In genomic region chr1:71196685-71197084, GRCh38 we compare ENCODE assay signal across 10 cellular contexts.
A peak's percentile ranks its signal among the peaks of the same experiment; 100 is the strongest.
DNase-seq lines count a peak whose midpoint lies in the region; TF ChIP-seq lines count a peak whose summit lies in the region.
"Had no signal": no experiment of that assay in that cellular context is flagged by ENCODE, and none has a peak within 500 bp of the region (broad histone marks: within the 10 kb centered on the region; RNA-seq: fewer than 3 reads in every experiment).

No MANE protein-coding gene starts in this region.

- no peak overlapping the region for H2BK5ac ChIP-seq in H9 (ENCODE audit: insufficient read length, low read length)

- no peaks in the 10 kb centered on the region for H3K23me2 ChIP-seq in H9 (ENCODE audit: insufficient read length, low read depth, low read length, poor library complexity, severe bottlenecking)

- TF ChIP-seq CTCF in H9 (conservative IDR thresholded peaks at IDR 0.05) (peak; percentile 61), dorsolateral prefrontal cortex (IDR thresholded peaks at IDR 0.05 in 54 of 56, conservative IDR thresholded peaks at IDR 0.05 in 2 of 56; ENCODE audit: low read depth in 1 of 56, partially characterized antibody in 56 of 56) (peak in 55 of 56 donors; percentile 25 to 79 (median 59)), neural progenitor cell (IDR thresholded peaks at IDR 0.05) (peak; percentile 60)

- H2AFZ ChIP-seq in H9 (ENCODE audit: low read length), result no peak overlapping the region
- no peak overlapping the region for H2AFZ ChIP-seq in neural progenitor cell (replicated peaks)

- no peak overlapping the region for H3K56ac ChIP-seq in H9 (ENCODE audit: insufficient read length, low read depth, low read length)

- intact Hi-C loops in dorsolateral prefrontal cortex (cut with DNase I), result loop anchor here (5.0 to 10.0 kb wide), 2 partner anchors 326 to 328 kb away; no protein-coding TSS in a partner anchor

- H3K4me3 ChIP-seq in dorsolateral prefrontal cortex (no peak overlapping the region), neural progenitor cell (no peak overlapping the region)

- H3K27me3 ChIP-seq in H9 (ENCODE audit: insufficient read depth, low read length) (no peaks in the 10 kb centered on the region), dorsolateral prefrontal cortex (no peaks in the 10 kb centered on the region), neural progenitor cell (no peaks in the 10 kb centered on the region)

- H3F3A ChIP-seq in neural progenitor cell (ENCODE audit: low read depth), result no peaks in the 10 kb centered on the region

- no peaks in the 10 kb centered on the region for H3K79me2 ChIP-seq in H9 (ENCODE audit: insufficient read depth, low read length)
- H3K79me2 ChIP-seq in neural progenitor cell (ENCODE audit: low read depth), result no peaks in the 10 kb centered on the region

- no peak overlapping the region for H2BK15ac ChIP-seq in H9 (ENCODE audit: low read depth, low read length)

- DNase-seq in H9 (no peak), NCI-H446 (lab: John Stamatoyannopoulos, UW) (peak; percentile 35 to 60), dorsolateral prefrontal cortex (no peak), neural progenitor cell (ENCODE audit: low spot score) (no peak), NCI-H2227 (lab: John Stamatoyannopoulos, UW; ENCODE audit: unreplicated experiment) (no peak), GF-D8 (lab: John Stamatoyannopoulos, UW) (no peak)
- DNase-seq in activated CD4-positive, alpha-beta T cell treated with anti-CD3 and anti-CD28 coated beads, Interleukin-2, amount 50 U/mL, for 48 hours, result no peak
- no peak for DNase-seq in stimulated activated CD4-positive, alpha-beta T cell treated with anti-CD3 and anti-CD28 coated beads, Interleukin-12 subunit alpha, Interleukin-12 subunit beta, amount 100 ng/mL, for 4 hours
- DNase-seq: activated B cell treated with CpG ODN at 0.5 μM for 24 hours, immature natural killer cell had no signal

- no peak overlapping the region for H4K5ac ChIP-seq in H9 (ENCODE audit: insufficient read length, low read depth, low read length)

- H3K36me3 Mint-ChIP-seq in H9 (ENCODE audit: insufficient read depth in 1 of 3, low read depth in 3 of 3) (no peaks in the 10 kb centered on the region), neural progenitor cell (no peaks in the 10 kb centered on the region)
- H3K36me3 Mint-ChIP-seq: immature natural killer cell had no signal

- H3K18ac ChIP-seq in H9 (ENCODE audit: insufficient read length, low read depth, low read length), result no peak overlapping the region

- H3K9me3 Mint-ChIP-seq in H9, result no peaks in the 10 kb centered on the region
- no peaks in the 10 kb centered on the region for H3K9me3 Mint-ChIP-seq in neural progenitor cell
- H3K9me3 Mint-ChIP-seq: activated B cell treated with CpG ODN at 0.5 μM for 24 hours had no signal

- H3T11ph ChIP-seq in H9 (ENCODE audit: low read length), result no peak overlapping the region

- H4K91ac ChIP-seq in H9 (ENCODE audit: insufficient read length, low read depth, low read length), result no peak overlapping the region

- no peaks in the 10 kb centered on the region for H3K27me3 Mint-ChIP-seq in H9 (ENCODE audit: low read depth)
- H3K27me3 Mint-ChIP-seq in neural progenitor cell (ENCODE audit: insufficient read depth, low read depth), result no peaks in the 10 kb centered on the region
- H3K27me3 Mint-ChIP-seq: activated B cell treated with CpG ODN at 0.5 μM for 24 hours had no signal

- no peaks in the 10 kb centered on the region for H3K79me1 ChIP-seq in H9 (ENCODE audit: insufficient read depth, low read depth, low read length, poor library complexity, severe bottlenecking)

- H2AK5ac ChIP-seq in H9 (ENCODE audit: insufficient read length, low read length), result no peak overlapping the region

- no peak overlapping the region for H3K4ac ChIP-seq in H9 (ENCODE audit: low read depth, low read length)

- no peak overlapping the region for H2BK120ac ChIP-seq in H9 (ENCODE audit: low read depth, low read length, poor library complexity, severe bottlenecking)

- no peak overlapping the region for H4K8ac ChIP-seq in H9 (replicated peaks; ENCODE audit: insufficient read length, low read depth, low read length)

- no peak overlapping the region for H3K4me3 Mint-ChIP-seq in H9
- H3K4me3 Mint-ChIP-seq in neural progenitor cell, result no peak overlapping the region
- H3K4me3 Mint-ChIP-seq: activated B cell treated with CpG ODN at 0.5 μM for 24 hours, immature natural killer cell had no signal

- H3K9ac ChIP-seq in H9 (ENCODE audit: extremely low read depth, insufficient read length, low read length) (no peak overlapping the region), neural progenitor cell (no peak overlapping the region)

- H4K20me1 ChIP-seq in H9 (ENCODE audit: control insufficient read depth, insufficient read depth, insufficient read length) (no peaks in the 10 kb centered on the region), neural progenitor cell (ENCODE audit: low read depth) (no peaks in the 10 kb centered on the region)

- H2BK20ac ChIP-seq in H9 (ENCODE audit: low read depth, low read length, poor library complexity, severe bottlenecking), result no peak overlapping the region

- H2BK12ac ChIP-seq in H9 (ENCODE audit: insufficient read length, low read depth, low read length), result no peak overlapping the region

- no peak overlapping the region for H3K27ac Mint-ChIP-seq in H9
- H3K27ac Mint-ChIP-seq in neural progenitor cell, result no peak overlapping the region
- H3K27ac Mint-ChIP-seq: activated B cell treated with CpG ODN at 0.5 μM for 24 hours, immature natural killer cell had no signal

- no peak overlapping the region for H3K14ac ChIP-seq in H9 (ENCODE audit: insufficient read depth, low read length)

- H3K9me3 ChIP-seq in H9 (ENCODE audit: control insufficient read depth, low read depth, low read length), result no peaks in the 10 kb centered on the region
- no peaks in the 10 kb centered on the region for H3K9me3 ChIP-seq in neural progenitor cell (ENCODE audit: low read depth)

- H3K4me1 Mint-ChIP-seq in H9, result no peaks in the 10 kb centered on the region
- H3K4me1 Mint-ChIP-seq in neural progenitor cell, result no peaks in the 10 kb centered on the region
- H3K4me1 Mint-ChIP-seq: activated B cell treated with CpG ODN at 0.5 μM for 24 hours, immature natural killer cell had no signal

- no peak overlapping the region for H3K23ac ChIP-seq in H9 (ENCODE audit: insufficient read length, low read depth, low read length)

- no peaks in the 10 kb centered on the region for H3K4me1 ChIP-seq in H9 (ENCODE audit: insufficient read depth, low read length)
- no peaks in the 10 kb centered on the region for H3K4me1 ChIP-seq in neural progenitor cell

- no peak overlapping the region for H3K4me2 ChIP-seq in H9 (ENCODE audit: insufficient read depth, insufficient read length, low read length)
- no peak overlapping the region for H3K4me2 ChIP-seq in neural progenitor cell

- H3K36me3 ChIP-seq in neural progenitor cell, result no peaks in the 10 kb centered on the region

- no peak overlapping the region for H3K27ac ChIP-seq in H9 (ENCODE audit: insufficient read length, low read depth, low read length)
- H3K27ac ChIP-seq in dorsolateral prefrontal cortex, result no peak overlapping the region
- H3K27ac ChIP-seq in neural progenitor cell, result no peak overlapping the region

Comparison
In these comparisons a context has a peak if more than half of its experiments do, and no peak if none do; other contexts are left out.
1. DNase-seq: peak in NCI-H446 (2 of 2); none in H9 (single experiment), dorsolateral prefrontal cortex (0 of 10), neural progenitor cell (single experiment), NCI-H2227 (single experiment), activated CD4-positive, alpha-beta T cell treated with anti-CD3 and anti-CD28 coated beads, Interleukin-2, amount 50 U/mL, for 48 hours (0 of 2), stimulated activated CD4-positive, alpha-beta T cell treated with anti-CD3 and anti-CD28 coated beads, Interleukin-12 subunit alpha, Interleukin-12 subunit beta, amount 100 ng/mL, for 4 hours (single experiment) and GF-D8 (single experiment).
2. Peak in every context shown above with its lines, with median percentiles within 50 percentile points of each other: CTCF ChIP-seq.